Comparison of ENCODE assay signal across 32 cellular contexts in genomic region chr20:43576108-43576507, GRCh38.
"Had no signal": no experiment of that assay in that cellular context is flagged by ENCODE, and none has a peak within 500 bp of the region (broad histone marks: within the 10 kb centered on the region; RNA-seq: fewer than 3 reads in every experiment).

No MANE protein-coding gene starts in this region.

- H3K4me3 Mint-ChIP-seq: activated CD4-positive, alpha-beta T cell treated with anti-CD3 and anti-CD28 coated beads for 36 hours; activated CD8-positive, alpha-beta memory T cell treated with anti-CD3 and anti-CD28 coated beads, Interleukin-2, amount 10 ng/mL, durations not matched to agents 7 days and 5 days; activated CD8-positive, alpha-beta T cell treated with anti-CD3 and anti-CD28 coated beads, Interleukin-2, amount 10 ng/mL, durations not matched to agents 7 days and 5 days; activated naive CD4-positive, alpha-beta T cell treated with anti-CD3 and anti-CD28 coated beads, Interleukin-2, amount 50 U/mL, for 24 hours; activated naive CD8-positive, alpha-beta T cell treated with anti-CD3 and anti-CD28 coated beads, Interleukin-2, amount 50 U/mL, for 24 hours; central memory CD8-positive, alpha-beta T cell; mesothelial cell of epicardium; nephron progenitor cell; T-helper 2 cell treated with Interferon-gamma antibody and Interleukin-4, amounts not matched to agents 5 μg/mL and 100 μg/mL, for 36 hours had no signal

- H3K27me3 ChIP-seq: breast epithelium, dorsolateral prefrontal cortex, gastroesophageal sphincter, neutrophil, sigmoid colon, uterus had no signal

- H3K36me3 ChIP-seq: breast epithelium, gastroesophageal sphincter, neutrophil, sigmoid colon, thoracic aorta, uterus had no signal

- H3K27ac ChIP-seq: breast epithelium, coronary artery, dorsolateral prefrontal cortex, gastroesophageal sphincter, neutrophil, sigmoid colon, thoracic aorta, uterus had no signal

- H3K4me1 ChIP-seq: breast epithelium, gastroesophageal sphincter, uterus had no signal

- H3K9me3 Mint-ChIP-seq: activated naive CD4-positive, alpha-beta T cell treated with anti-CD3 and anti-CD28 coated beads, Interleukin-2, amount 50 U/mL, for 24 hours; activated naive CD8-positive, alpha-beta T cell treated with anti-CD3 and anti-CD28 coated beads, Interleukin-2, amount 50 U/mL, for 24 hours; activated T-helper 2 cell treated with anti-CD3 and anti-CD28 coated beads, Interferon-gamma antibody, Interleukin-2, Interleukin-4, amounts not matched to agents 10 μg/mL and 5 μg/mL and 100 μg/mL, durations not matched to agents 14 hours and 24 hours and 36 hours; central memory CD8-positive, alpha-beta T cell; mesothelial cell of epicardium; naive B cell; nephron progenitor cell; T-helper 2 cell treated with Interferon-gamma antibody and Interleukin-4, amounts not matched to agents 5 μg/mL and 100 μg/mL, for 36 hours had no signal

- H3K9me3 ChIP-seq: breast epithelium, gastroesophageal sphincter, neutrophil, sigmoid colon, thoracic aorta, uterus had no signal

- H3K27ac Mint-ChIP-seq: activated CD4-positive, alpha-beta T cell treated with anti-CD3 and anti-CD28 coated beads for 36 hours; activated CD8-positive, alpha-beta memory T cell treated with anti-CD3 and anti-CD28 coated beads, Interleukin-2, amount 10 ng/mL, durations not matched to agents 7 days and 5 days; activated CD8-positive, alpha-beta T cell treated with anti-CD3 and anti-CD28 coated beads, Interleukin-2, amount 10 ng/mL, durations not matched to agents 7 days and 5 days; activated naive CD4-positive, alpha-beta T cell treated with anti-CD3 and anti-CD28 coated beads, Interleukin-2, amount 50 U/mL, for 24 hours; activated naive CD8-positive, alpha-beta T cell treated with anti-CD3 and anti-CD28 coated beads, Interleukin-2, amount 50 U/mL, for 24 hours; activated T-helper 2 cell treated with anti-CD3 and anti-CD28 coated beads, Interferon-gamma antibody, Interleukin-2, Interleukin-4, amounts not matched to agents 10 μg/mL and 5 μg/mL and 100 μg/mL, durations not matched to agents 14 hours and 24 hours and 36 hours; mesothelial cell of epicardium; progenitor cell of endocrine pancreas; T-helper 2 cell treated with Interferon-gamma antibody and Interleukin-4, amounts not matched to agents 5 μg/mL and 100 μg/mL, for 36 hours had no signal

- H3K4me3 ChIP-seq: breast epithelium, coronary artery, dorsolateral prefrontal cortex, gastroesophageal sphincter, sigmoid colon, thoracic aorta, uterus had no signal

- ATAC-seq: activated CD4-positive, alpha-beta T cell treated with anti-CD3 and anti-CD28 coated beads for 36 hours; activated CD8-positive, alpha-beta memory T cell treated with anti-CD3 and anti-CD28 coated beads, Interleukin-2, amount 10 ng/mL, durations not matched to agents 7 days and 5 days; activated CD8-positive, alpha-beta T cell treated with anti-CD3 and anti-CD28 coated beads, Interleukin-2, amount 10 ng/mL, durations not matched to agents 7 days and 5 days; activated naive CD8-positive, alpha-beta T cell treated with anti-CD3 and anti-CD28 coated beads, Interleukin-2, amount 50 U/mL, for 24 hours; gastroesophageal sphincter had no signal

- DNase-seq: activated CD4-positive, alpha-beta T cell treated with anti-CD3 and anti-CD28 coated beads for 36 hours; activated CD4-positive, CD25-positive, alpha-beta regulatory T cell; activated CD8-positive, alpha-beta memory T cell treated with anti-CD3 and anti-CD28 coated beads, Interleukin-2, amount 10 ng/mL, durations not matched to agents 7 days and 5 days; activated CD8-positive, alpha-beta T cell treated with anti-CD3 and anti-CD28 coated beads, Interleukin-2, amount 10 ng/mL, durations not matched to agents 7 days and 5 days; activated naive CD8-positive, alpha-beta T cell treated with anti-CD3 and anti-CD28 coated beads, Interleukin-2, amount 50 U/mL, for 24 hours; activated T-cell treated with anti-CD3 and anti-CD28 coated beads, Interleukin-2, amount 50 U/mL, for 48 hours; amygdala; dorsolateral prefrontal cortex; effector memory CD4-positive, alpha-beta T cell; erythroblast; head of caudate nucleus; left cardiac atrium; naive B cell; nephron progenitor cell; sigmoid colon; small intestine; stimulated activated CD4-positive, alpha-beta T cell treated with anti-CD3 and anti-CD28 coated beads, Interleukin-15, amount 100 ng/mL, for 24 hours; stimulated activated CD4-positive, alpha-beta T cell treated with anti-CD3 and anti-CD28 coated beads, Interleukin-2, amount 100 ng/mL, for 24 hours; stimulated activated naive CD4-positive, alpha-beta T cell; T-helper 1 cell; uterus had no signal

- H3K4me1 Mint-ChIP-seq: activated CD4-positive, alpha-beta T cell treated with anti-CD3 and anti-CD28 coated beads for 36 hours; activated naive CD4-positive, alpha-beta T cell treated with anti-CD3 and anti-CD28 coated beads, Interleukin-2, amount 50 U/mL, for 24 hours; activated naive CD8-positive, alpha-beta T cell treated with anti-CD3 and anti-CD28 coated beads, Interleukin-2, amount 50 U/mL, for 24 hours; central memory CD8-positive, alpha-beta T cell; mesothelial cell of epicardium; naive B cell; nephron progenitor cell had no signal

- H3K27me3 Mint-ChIP-seq: activated CD4-positive, alpha-beta T cell treated with anti-CD3 and anti-CD28 coated beads for 36 hours; activated CD8-positive, alpha-beta memory T cell treated with anti-CD3 and anti-CD28 coated beads, Interleukin-2, amount 10 ng/mL, durations not matched to agents 7 days and 5 days; activated naive CD4-positive, alpha-beta T cell treated with anti-CD3 and anti-CD28 coated beads, Interleukin-2, amount 50 U/mL, for 24 hours; activated naive CD8-positive, alpha-beta T cell treated with anti-CD3 and anti-CD28 coated beads, Interleukin-2, amount 50 U/mL, for 24 hours; central memory CD8-positive, alpha-beta T cell; progenitor cell of endocrine pancreas had no signal

- H3K36me3 Mint-ChIP-seq: activated CD8-positive, alpha-beta memory T cell treated with anti-CD3 and anti-CD28 coated beads, Interleukin-2, amount 10 ng/mL, durations not matched to agents 7 days and 5 days; activated naive CD4-positive, alpha-beta T cell treated with anti-CD3 and anti-CD28 coated beads, Interleukin-2, amount 50 U/mL, for 24 hours; mesothelial cell of epicardium; naive B cell had no signal
